ENCODE assay signal across 23 cellular contexts in the genomic region with DNA sequence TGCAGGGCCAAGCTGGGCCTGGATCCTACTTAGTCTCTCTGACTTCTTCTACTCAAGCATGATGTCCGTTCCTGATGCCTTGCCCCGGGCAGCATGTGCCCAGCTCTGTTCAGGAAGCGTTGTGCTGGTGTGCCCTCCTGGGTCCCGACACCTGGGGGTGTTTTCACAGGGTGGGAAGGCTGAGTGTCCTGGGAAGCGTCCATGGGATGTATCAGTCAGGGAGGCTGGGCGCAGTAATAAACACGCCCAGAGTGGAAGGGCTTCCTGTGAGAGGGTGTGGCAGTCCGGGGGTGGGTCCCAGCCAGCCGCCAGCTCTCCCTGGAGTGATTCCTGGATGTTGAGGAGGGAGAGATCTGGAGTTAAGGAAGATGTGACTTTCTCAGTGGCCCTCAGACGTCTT. TPM values are rescaled to one million over a fixed set of nuclear protein-coding genes. Genes with fewer than 3 reads are reported as not detected.
A peak's percentile ranks its signal among the peaks of the same experiment; 100 is the strongest.
DNase-seq lines count a peak whose midpoint lies in the region; ATAC-seq, FAIRE-seq and TF ChIP-seq lines count a peak whose summit lies in the region.
"Had no signal": no experiment of that assay in that cellular context is flagged by ENCODE, and none has a peak within 500 bp of the region (broad histone marks: within the 10 kb centered on the region; RNA-seq: fewer than 3 reads in every experiment).

No MANE protein-coding gene starts in this region.

- CTCF ChIA-PET in activated CD4-positive, alpha-beta memory T cell treated with anti-CD3 and anti-CD28 coated beads for 36 hours (lab: Charles Lee), result interaction anchor here (1.1 kb wide), 1 partner anchor 8 kb away, joined by 3 read pairs; no protein-coding TSS in a partner anchor
- CTCF ChIA-PET in activated CD4-positive, alpha-beta memory T cell treated with anti-CD3 and anti-CD28 coated beads, Interleukin-2, amount 10 ng/mL, durations not matched to agents 7 days and 5 days (lab: Charles Lee), result no interaction called here
- CTCF ChIA-PET in HEK293 (lab: Yijun Ruan, JAX) (no interaction called here), K562 (lab: Yijun Ruan, JAX; ENCODE audit: low intra/inter-chr PET ratio) (no interaction called here)

- no peaks in the 10 kb centered on the region for H3K27me3 ChIP-seq in K562 (ENCODE audit: control insufficient read depth in 2 of 2, insufficient read depth in 2 of 2, low read length in 2 of 2)
- no peaks in the 10 kb centered on the region for H3K27me3 ChIP-seq in psoas muscle (ENCODE audit: insufficient read depth in 3 of 3, low read length in 2 of 3)
- H3K27me3 ChIP-seq: pancreas, upper lobe of left lung had no signal

- H3K9me3 ChIP-seq in HEK293 (ENCODE audit: control insufficient read depth, insufficient read depth, low read depth, low read length) (no peaks in the 10 kb centered on the region), K562 (replicated peaks; ENCODE audit: control insufficient read depth, insufficient read depth, low read depth, low read length) (peaks cover 4% of the 10 kb centered on the region), psoas muscle (no peaks in the 10 kb centered on the region)
- H3K9me3 ChIP-seq: pancreas, upper lobe of left lung had no signal

- TF ChIP-seq CTCF in HEK293 (tag by site-specific recombination; IDR thresholded peaks at IDR 0.05) (no peak), K562 (IDR thresholded peaks at IDR 0.05 in 2 of 3, conservative IDR thresholded peaks at IDR 0.05 in 1 of 3; ENCODE audit: insufficient read depth in 2 of 3, low read depth in 1 of 3, low read length in 3 of 3) (no peak), psoas muscle (IDR thresholded peaks at IDR 0.05) (no peak)

- no peak for FAIRE-seq in K562 (lab: Jason Lieb, UNC)
- FAIRE-seq: colon, pancreas had no signal

- H3K4me2 ChIP-seq in K562 (ENCODE audit: insufficient read depth, low read length), result no peak overlapping the region

- no peak for DNase-seq in activated CD4-positive, alpha-beta memory T cell treated with anti-CD3 and anti-CD28 coated beads for 36 hours
- no peak for DNase-seq in activated CD4-positive, alpha-beta memory T cell treated with anti-CD3 and anti-CD28 coated beads, Interleukin-2, amount 10 ng/mL, durations not matched to agents 7 days and 5 days
- DNase-seq in K562 (ENCODE audit: extremely low read depth in 1 of 4, low spot score in 3 of 4), result no peak
- no peak for DNase-seq in psoas muscle
- DNase-seq in NCI-H2227 treated with DMSO at 0.1 percent for 48 hours (lab: John Stamatoyannopoulos, UW), result no peak
- DNase-seq: activated CD4-positive, CD25-positive, alpha-beta regulatory T cell; Calu3; kidney glomerular epithelial cell; mammary epithelial cell; NCI-H187; NCI-H226; NCI-H748 treated with DMSO at 0.1 percent for 48 hours; stimulated activated CD4-positive, alpha-beta T cell treated with anti-CD3 and anti-CD28 coated beads, Interleukin-12 subunit alpha, Interleukin-12 subunit beta, amount 100 ng/mL, for 4 hours; stimulated activated CD4-positive, alpha-beta T cell treated with anti-CD3 and anti-CD28 coated beads, Interleukin-4, amount 100 ng/mL, for 4 hours; T-helper 9 cell; upper lobe of left lung had no signal

- H2AFZ ChIP-seq in K562 (ENCODE audit: low read depth, low read length), result no peak overlapping the region

- in situ Hi-C loops in K562 (cut with MboI), result no loop called here

- BruUV-seq in K562 (replicated peaks; lab: Mats Ljungman, UMichigan), result no TSS peak

- H3K4me1 Mint-ChIP-seq in activated CD4-positive, alpha-beta memory T cell treated with anti-CD3 and anti-CD28 coated beads for 36 hours (ENCODE audit: low read depth), result peaks cover 40% of the 10 kb centered on the region
- H3K4me1 Mint-ChIP-seq in activated CD4-positive, alpha-beta memory T cell treated with anti-CD3 and anti-CD28 coated beads, Interleukin-2, amount 10 ng/mL, durations not matched to agents 7 days and 5 days, result peaks cover 22% of the 10 kb centered on the region

- H3K9me1 ChIP-seq in K562 (ENCODE audit: control insufficient read depth, insufficient read depth, low read length), result peaks cover 17% of the 10 kb centered on the region

- H3K27ac ChIP-seq in HEK293 (ENCODE audit: extremely low read depth, low read depth, low read length), result no peak overlapping the region
- H3K27ac ChIP-seq in K562 (ENCODE audit: extremely low read depth, low read depth, low read length), result no peak overlapping the region
- peak overlapping the region; percentile 86 for H3K27ac ChIP-seq in psoas muscle
- H3K27ac ChIP-seq: pancreas, upper lobe of left lung had no signal

- intact Hi-C loops in activated CD4-positive, alpha-beta memory T cell treated with anti-CD3 and anti-CD28 coated beads for 36 hours (cut with micrococcal nuclease), result no loop called here
- intact Hi-C loops in K562 (cut with micrococcal nuclease) (no loop called here), psoas muscle (cut with DNase I) (no loop called here)

- 97% methylated on average over 10 of the region's 10 CpGs for WGBS in K562 (ENCODE audit: insufficient coverage, low coverage, missing lambda C conversion rate)
- 93 to 96% (median 94%) methylated on average over 10 of the region's 10 CpGs for WGBS in psoas muscle, 3 donors

- H3K4me3 ChIP-seq in HEK293 (ENCODE audit: low read depth, low read length), result no peak overlapping the region
- H3K4me3 ChIP-seq in K562, result no peak overlapping the region
- no peak overlapping the region for H3K4me3 ChIP-seq in psoas muscle
- H3K4me3 ChIP-seq: pancreas, upper lobe of left lung had no signal

- POLR2A ChIA-PET in activated CD4-positive, alpha-beta memory T cell treated with anti-CD3 and anti-CD28 coated beads for 36 hours (lab: Charles Lee), result interaction anchor here (1.1 kb wide), 1 partner anchor 14 kb away, joined by 4 read pairs; no protein-coding TSS in a partner anchor
- POLR2A ChIA-PET in activated CD4-positive, alpha-beta memory T cell treated with anti-CD3 and anti-CD28 coated beads, Interleukin-2, amount 10 ng/mL, durations not matched to agents 7 days and 5 days (lab: Charles Lee), result interaction anchor here (1.0 kb wide), 1 partner anchor 70 kb away, joined by 4 read pairs; no protein-coding TSS in a partner anchor
- POLR2A ChIA-PET in HEK293 (lab: Yijun Ruan, JAX), result no interaction called here
- POLR2A ChIA-PET in K562 (lab: Yijun Ruan, JAX), result interaction anchor here (1.1 to 1.3 kb wide), 2 partner anchors 10 to 21 kb away, joined by 3 to 5 read pairs; no protein-coding TSS in a partner anchor

- TF ChIP-seq POLR2A in K562 (conservative IDR thresholded peaks at IDR 0.05), result no peak

- H3K36me3 ChIP-seq in HEK293 (ENCODE audit: control insufficient read depth in 2 of 2, insufficient read depth in 1 of 2, low read length in 2 of 2) (peaks cover 0 to 8% of the 10 kb centered on the region in 2 experiments; a peak in 2 of 3 replicates), K562 (ENCODE audit: control insufficient read depth, insufficient read depth, low read length) (peaks cover 32% of the 10 kb centered on the region; the same call in 2 of the 3 replicates), psoas muscle (ENCODE audit: insufficient read depth in 1 of 2, low read depth in 1 of 2) (no peaks in the 10 kb centered on the region)
- H3K36me3 ChIP-seq: pancreas, upper lobe of left lung had no signal

- TF ChIP-seq RAD21 in K562 (CRISPR knock-in tag; conservative IDR thresholded peaks at IDR 0.05 in 1 of 2, IDR thresholded peaks at IDR 0.05 in 1 of 2), result no peak

- ATAC-seq in K562, result no peak
- no peak for ATAC-seq in psoas muscle
- no peak for ATAC-seq in HG03469 (IDR thresholded peaks at IDR 0.05; ENCODE audit: unreplicated experiment)
- no peak for ATAC-seq in HG03025 (IDR thresholded peaks at IDR 0.05; ENCODE audit: low FRiP score, unreplicated experiment)
- ATAC-seq: pancreas, right cardiac atrium had no signal

- H3K27me3 Mint-ChIP-seq in activated CD4-positive, alpha-beta memory T cell treated with anti-CD3 and anti-CD28 coated beads for 36 hours, result no peaks in the 10 kb centered on the region
- H3K27me3 Mint-ChIP-seq in activated CD4-positive, alpha-beta memory T cell treated with anti-CD3 and anti-CD28 coated beads, Interleukin-2, amount 10 ng/mL, durations not matched to agents 7 days and 5 days, result no peaks in the 10 kb centered on the region

- no peaks in the 10 kb centered on the region for H3K4me1 ChIP-seq in HEK293 (ENCODE audit: control insufficient read depth, insufficient read depth, low read length)
- H3K4me1 ChIP-seq in K562 (replicated peaks in 1 of 2; ENCODE audit: control insufficient read depth in 2 of 2, insufficient read depth in 2 of 2, low read length in 2 of 2), result peaks cover 14 to 31% of the 10 kb centered on the region in 2 experiments; a peak in 4 of 5 replicates
- H3K4me1 ChIP-seq in psoas muscle, result peaks cover 30% of the 10 kb centered on the region

- no peak overlapping the region for H3K9ac ChIP-seq in K562 (ENCODE audit: insufficient read depth in 1 of 2, low read depth in 2 of 2, low read length in 2 of 2)

- H3K4me3 Mint-ChIP-seq in activated CD4-positive, alpha-beta memory T cell treated with anti-CD3 and anti-CD28 coated beads for 36 hours, result no peak overlapping the region
- no peak overlapping the region for H3K4me3 Mint-ChIP-seq in activated CD4-positive, alpha-beta memory T cell treated with anti-CD3 and anti-CD28 coated beads, Interleukin-2, amount 10 ng/mL, durations not matched to agents 7 days and 5 days
- H3K4me3 Mint-ChIP-seq: activated T-helper 1 cell treated with anti-CD3 and anti-CD28 coated beads, Interleukin-12 subunit alpha, Interleukin-12 subunit beta, Interleukin-2, Interleukin-4 antibody, amounts not matched to agents 30 ng/mL and 10 ng/mL and 1 ng/mL, durations not matched to agents 14 hours and 24 hours and 36 hours had no signal

- no peaks in the 10 kb centered on the region for H3K9me3 Mint-ChIP-seq in activated CD4-positive, alpha-beta memory T cell treated with anti-CD3 and anti-CD28 coated beads for 36 hours
- H3K9me3 Mint-ChIP-seq in activated CD4-positive, alpha-beta memory T cell treated with anti-CD3 and anti-CD28 coated beads, Interleukin-2, amount 10 ng/mL, durations not matched to agents 7 days and 5 days, result no peaks in the 10 kb centered on the region
- H3K9me3 Mint-ChIP-seq: activated T-helper 1 cell treated with anti-CD3 and anti-CD28 coated beads, Interleukin-12 subunit alpha, Interleukin-12 subunit beta, Interleukin-2, Interleukin-4 antibody, amounts not matched to agents 30 ng/mL and 10 ng/mL and 1 ng/mL, durations not matched to agents 14 hours and 24 hours and 36 hours had no signal

- peaks cover 38% of the 10 kb centered on the region for H4K20me1 ChIP-seq in K562 (replicated peaks; ENCODE audit: control insufficient read depth, insufficient read depth, low read length)

- no peak for TF ChIP-seq EP300 in K562 (IDR thresholded peaks at IDR 0.05; ENCODE audit: low read length)

- peaks cover 93% of the 10 kb centered on the region for H3K79me2 ChIP-seq in K562 (ENCODE audit: control insufficient read depth, insufficient read depth, low read length)

- H3K27ac Mint-ChIP-seq in activated CD4-positive, alpha-beta memory T cell treated with anti-CD3 and anti-CD28 coated beads for 36 hours, result peak overlapping the region; percentile 2
- H3K27ac Mint-ChIP-seq in activated CD4-positive, alpha-beta memory T cell treated with anti-CD3 and anti-CD28 coated beads, Interleukin-2, amount 10 ng/mL, durations not matched to agents 7 days and 5 days, result no peak overlapping the region
- H3K27ac Mint-ChIP-seq: activated T-helper 1 cell treated with anti-CD3 and anti-CD28 coated beads, Interleukin-12 subunit alpha, Interleukin-12 subunit beta, Interleukin-2, Interleukin-4 antibody, amounts not matched to agents 30 ng/mL and 10 ng/mL and 1 ng/mL, durations not matched to agents 14 hours and 24 hours and 36 hours had no signal

- peaks cover 6% of the 10 kb centered on the region for H3K36me3 Mint-ChIP-seq in activated CD4-positive, alpha-beta memory T cell treated with anti-CD3 and anti-CD28 coated beads for 36 hours
- H3K36me3 Mint-ChIP-seq in activated CD4-positive, alpha-beta memory T cell treated with anti-CD3 and anti-CD28 coated beads, Interleukin-2, amount 10 ng/mL, durations not matched to agents 7 days and 5 days (ENCODE audit: low read depth), result peaks cover 15% of the 10 kb centered on the region

RNA-seq across cellular contexts. Expression of gene FOXK1, which starts 29.0 kb away (rescaled TPM):
- 10 to 100 TPM; 25.9 to 26.6 TPM for total RNA-seq in activated CD4-positive, alpha-beta memory T cell treated with anti-CD3 and anti-CD28 coated beads for 36 hours
- total RNA-seq in activated CD4-positive, alpha-beta memory T cell treated with anti-CD3 and anti-CD28 coated beads, Interleukin-2, amount 10 ng/mL, durations not matched to agents 7 days and 5 days, result 10 to 100 TPM; 32.7 to 33.2 TPM
- 35.6 and 74.5 TPM in 2 replicates for total RNA-seq in K562 (2011; cell fraction: chromatin; rRNA removed; ENCODE audit: low replicate concordance)
- total RNA-seq in K562 (2011; cell fraction: nucleolus; rRNA removed), result 43.2 and 43.6 TPM in 2 replicates
- total RNA-seq in K562 (2011; cell fraction: nucleoplasm; rRNA removed), result 40.0 and 43.0 TPM in 2 replicates
- 17.0 and 19.5 TPM in 2 replicates for total RNA-seq in K562 (2014; rRNA removed)
- 8.1 and 9.1 TPM in 2 replicates for total RNA-seq in K562 (2014; rRNA removed; fragmentation: Illumina TruSeq; extraction: Trizol)
- 8.5 and 9.1 TPM in 2 replicates for total RNA-seq in K562 (2015; rRNA removed; fragmentation: Illumina TruSeq; extraction: Trizol)
- total RNA-seq in K562 (2021), result 42.2 and 45.5 TPM in 2 replicates
- polyA plus RNA-seq in K562 (2011; rRNA removed), result 2.9 and 4.2 TPM in 2 replicates
- polyA plus RNA-seq in K562 (2011; cell fraction: cytosol; rRNA removed), result 3.6 and 6.2 TPM in 2 replicates
- 7.9 and 12.0 TPM in 2 replicates for polyA plus RNA-seq in K562 (2011; cell fraction: nucleus; rRNA removed)
- polyA plus RNA-seq in K562 (2012), result 6.4 and 7.3 TPM in 2 replicates
- polyA plus RNA-seq in K562 (2014; fragmentation: Illumina TruSeq; extraction: Trizol), result 5.0 and 6.8 TPM in 2 replicates
- under 1 TPM; 0.32 to 0.34 TPM for polyA plus RNA-seq in K562 (2014; fragmentation: Nextera tagmentation; extraction: Ambion mirVana)
- 11.8 TPM in 2 replicates for polyA plus RNA-seq in K562 (2014; rRNA removed)
- polyA minus RNA-seq in K562 (2011; rRNA and poly(A)+ RNA removed), result 6.7 and 8.7 TPM in 2 replicates
- 21.3 and 27.0 TPM in 2 replicates for polyA minus RNA-seq in K562 (2011; cell fraction: cytosol; rRNA and poly(A)+ RNA removed)
- polyA minus RNA-seq in K562 (2011; cell fraction: nucleus; rRNA and poly(A)+ RNA removed), result 9.7 and 11.6 TPM in 2 replicates
- 10 to 100 TPM; 16.8 to 26.4 (median 21.5) TPM for total RNA-seq in psoas muscle
- polyA plus RNA-seq in psoas muscle, result 1 to 10 TPM; 4.2 to 8.5 (median 8.3) TPM
